1 cellular context compared by ENCODE assay signal in genomic region chr11:69186316-69187266, GRCh38.
TF ChIP-seq lines count a peak whose summit lies in the region.

No MANE protein-coding gene starts in this region.

TF ChIP-seq in SK-N-SH, 30 proteins besides CTCF, POLR2A, EP300 and RAD21 (continued from another document):
- TF ChIP-seq, protein P1, sequence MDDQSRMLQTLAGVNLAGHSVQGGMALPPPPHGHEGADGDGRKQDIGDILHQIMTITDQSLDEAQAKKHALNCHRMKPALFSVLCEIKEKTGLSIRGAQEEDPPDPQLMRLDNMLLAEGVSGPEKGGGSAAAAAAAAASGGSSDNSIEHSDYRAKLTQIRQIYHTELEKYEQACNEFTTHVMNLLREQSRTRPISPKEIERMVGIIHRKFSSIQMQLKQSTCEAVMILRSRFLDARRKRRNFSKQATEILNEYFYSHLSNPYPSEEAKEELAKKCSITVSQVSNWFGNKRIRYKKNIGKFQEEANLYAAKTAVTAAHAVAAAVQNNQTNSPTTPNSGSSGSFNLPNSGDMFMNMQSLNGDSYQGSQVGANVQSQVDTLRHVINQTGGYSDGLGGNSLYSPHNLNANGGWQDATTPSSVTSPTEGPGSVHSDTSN (IDR thresholded peaks at IDR 0.05), result peak; percentile 38
- TF ChIP-seq NFIC (IDR thresholded peaks at IDR 0.05; ENCODE audit: borderline replicate concordance) (no peak), CHD2 (IDR thresholded peaks at IDR 0.05; ENCODE audit: low read length, partially characterized antibody) (peak; percentile 66), RFX5 (IDR thresholded peaks at IDR 0.05; ENCODE audit: low read length) (no peak), YY1 (IDR thresholded peaks at IDR 0.05; ENCODE audit: low read depth) (no peak), RCOR1 (IDR thresholded peaks at IDR 0.05; ENCODE audit: low read length) (peak; percentile 83), TAF1 (IDR thresholded peaks at IDR 0.05; ENCODE audit: borderline replicate concordance, low read depth, low read length) (no peak), TCF12 (IDR thresholded peaks at IDR 0.05) (peak; percentile 67)
- TF ChIP-seq, protein P2, sequence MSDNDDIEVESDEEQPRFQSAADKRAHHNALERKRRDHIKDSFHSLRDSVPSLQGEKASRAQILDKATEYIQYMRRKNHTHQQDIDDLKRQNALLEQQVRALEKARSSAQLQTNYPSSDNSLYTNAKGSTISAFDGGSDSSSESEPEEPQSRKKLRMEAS (IDR thresholded peaks at IDR 0.05; ENCODE audit: low read depth), result no peak
